Comparison of ENCODE assay signal across 1 cellular context in the genomic region with DNA sequence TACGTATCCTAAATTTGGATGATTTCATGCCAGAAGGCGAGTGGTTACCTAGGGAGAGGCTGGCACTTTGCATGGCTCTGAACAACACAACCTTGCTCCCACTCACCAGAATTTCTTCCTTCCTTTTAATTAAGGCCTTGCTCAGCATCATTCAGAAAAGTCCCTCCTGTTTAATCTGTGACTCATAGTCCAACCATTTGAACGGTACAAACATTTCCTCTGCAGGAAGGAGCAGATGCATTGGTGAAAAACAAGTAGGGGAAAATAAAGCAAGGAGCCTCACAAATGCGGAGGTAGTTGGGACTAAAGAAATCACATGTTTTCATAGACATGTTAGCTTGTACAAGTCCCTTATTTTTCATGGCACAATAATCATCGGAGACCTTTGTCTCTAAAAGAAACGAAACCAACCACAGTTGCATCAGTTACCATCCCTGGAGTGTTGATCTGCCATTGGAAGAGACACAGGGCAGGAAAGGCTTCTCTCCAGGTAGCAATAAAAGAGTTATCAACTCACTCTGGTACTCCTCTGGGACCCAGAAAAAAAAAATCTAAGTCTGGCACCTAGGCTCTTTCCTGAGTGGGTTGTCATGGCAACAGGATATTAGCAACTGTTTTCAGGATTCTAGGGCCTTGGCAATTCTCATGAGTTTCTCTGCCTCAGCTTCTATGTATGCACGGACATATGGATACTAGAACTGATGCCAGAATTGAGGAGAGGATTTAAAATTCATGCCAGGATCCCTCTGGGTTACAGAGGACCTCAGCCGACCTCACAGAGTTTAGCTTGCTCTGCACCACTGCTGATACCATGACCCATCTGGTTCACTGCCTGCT.
A peak's percentile ranks its signal among the peaks of the same experiment; 100 is the strongest.
TF ChIP-seq lines count a peak whose summit lies in the region.

No MANE protein-coding gene starts in this region.

TF ChIP-seq in SK-N-SH, 30 proteins besides CTCF, POLR2A, EP300 and RAD21 (continued from another document):
- TF ChIP-seq, protein P1, sequence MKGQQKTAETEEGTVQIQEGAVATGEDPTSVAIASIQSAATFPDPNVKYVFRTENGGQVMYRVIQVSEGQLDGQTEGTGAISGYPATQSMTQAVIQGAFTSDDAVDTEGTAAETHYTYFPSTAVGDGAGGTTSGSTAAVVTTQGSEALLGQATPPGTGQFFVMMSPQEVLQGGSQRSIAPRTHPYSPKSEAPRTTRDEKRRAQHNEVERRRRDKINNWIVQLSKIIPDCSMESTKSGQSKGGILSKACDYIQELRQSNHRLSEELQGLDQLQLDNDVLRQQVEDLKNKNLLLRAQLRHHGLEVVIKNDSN (IDR thresholded peaks at IDR 0.05; ENCODE audit: borderline replicate concordance, low read depth) = no peak
- TF ChIP-seq MXI1 (IDR thresholded peaks at IDR 0.05; ENCODE audit: low read depth, low read length) = no peak
- TF ChIP-seq CHD2 (IDR thresholded peaks at IDR 0.05; ENCODE audit: low read length, partially characterized antibody) = no peak
- TF ChIP-seq, protein P2, sequence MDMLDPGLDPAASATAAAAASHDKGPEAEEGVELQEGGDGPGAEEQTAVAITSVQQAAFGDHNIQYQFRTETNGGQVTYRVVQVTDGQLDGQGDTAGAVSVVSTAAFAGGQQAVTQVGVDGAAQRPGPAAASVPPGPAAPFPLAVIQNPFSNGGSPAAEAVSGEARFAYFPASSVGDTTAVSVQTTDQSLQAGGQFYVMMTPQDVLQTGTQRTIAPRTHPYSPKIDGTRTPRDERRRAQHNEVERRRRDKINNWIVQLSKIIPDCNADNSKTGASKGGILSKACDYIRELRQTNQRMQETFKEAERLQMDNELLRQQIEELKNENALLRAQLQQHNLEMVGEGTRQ (IDR thresholded peaks at IDR 0.05; ENCODE audit: borderline replicate concordance, low read depth, low read length) = no peak
- no peak for TF ChIP-seq FOXJ3 (CRISPR knock-in tag; IDR thresholded peaks at IDR 0.05)
- TF ChIP-seq EZH2phosphoT487 (IDR thresholded peaks at IDR 0.05; ENCODE audit: borderline replicate concordance, low read depth) = no peak
- TF ChIP-seq, protein P3, sequence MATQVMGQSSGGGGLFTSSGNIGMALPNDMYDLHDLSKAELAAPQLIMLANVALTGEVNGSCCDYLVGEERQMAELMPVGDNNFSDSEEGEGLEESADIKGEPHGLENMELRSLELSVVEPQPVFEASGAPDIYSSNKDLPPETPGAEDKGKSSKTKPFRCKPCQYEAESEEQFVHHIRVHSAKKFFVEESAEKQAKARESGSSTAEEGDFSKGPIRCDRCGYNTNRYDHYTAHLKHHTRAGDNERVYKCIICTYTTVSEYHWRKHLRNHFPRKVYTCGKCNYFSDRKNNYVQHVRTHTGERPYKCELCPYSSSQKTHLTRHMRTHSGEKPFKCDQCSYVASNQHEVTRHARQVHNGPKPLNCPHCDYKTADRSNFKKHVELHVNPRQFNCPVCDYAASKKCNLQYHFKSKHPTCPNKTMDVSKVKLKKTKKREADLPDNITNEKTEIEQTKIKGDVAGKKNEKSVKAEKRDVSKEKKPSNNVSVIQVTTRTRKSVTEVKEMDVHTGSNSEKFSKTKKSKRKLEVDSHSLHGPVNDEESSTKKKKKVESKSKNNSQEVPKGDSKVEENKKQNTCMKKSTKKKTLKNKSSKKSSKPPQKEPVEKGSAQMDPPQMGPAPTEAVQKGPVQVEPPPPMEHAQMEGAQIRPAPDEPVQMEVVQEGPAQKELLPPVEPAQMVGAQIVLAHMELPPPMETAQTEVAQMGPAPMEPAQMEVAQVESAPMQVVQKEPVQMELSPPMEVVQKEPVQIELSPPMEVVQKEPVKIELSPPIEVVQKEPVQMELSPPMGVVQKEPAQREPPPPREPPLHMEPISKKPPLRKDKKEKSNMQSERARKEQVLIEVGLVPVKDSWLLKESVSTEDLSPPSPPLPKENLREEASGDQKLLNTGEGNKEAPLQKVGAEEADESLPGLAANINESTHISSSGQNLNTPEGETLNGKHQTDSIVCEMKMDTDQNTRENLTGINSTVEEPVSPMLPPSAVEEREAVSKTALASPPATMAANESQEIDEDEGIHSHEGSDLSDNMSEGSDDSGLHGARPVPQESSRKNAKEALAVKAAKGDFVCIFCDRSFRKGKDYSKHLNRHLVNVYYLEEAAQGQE (IDR thresholded peaks at IDR 0.05; ENCODE audit: low read depth, low read length) = no peak
- TF ChIP-seq NRF1 (IDR thresholded peaks at IDR 0.05; ENCODE audit: low read depth, low read length) = no peak
- TF ChIP-seq TCF12 (IDR thresholded peaks at IDR 0.05) = 0 out of 2 replicates have a peak, but pooled peaks have one; percentile 12
- TF ChIP-seq YY1 (IDR thresholded peaks at IDR 0.05; ENCODE audit: low read depth) = no peak
- no peak for TF ChIP-seq SIN3A (IDR thresholded peaks at IDR 0.05; ENCODE audit: borderline replicate concordance, low read depth, low read length)
- 0 out of 2 replicates have a peak, but pooled peaks have one; percentile 24 for TF ChIP-seq JUND (IDR thresholded peaks at IDR 0.05)
